In genomic region chr2:3505771-3506170, GRCh38 we compare ENCODE assay signal across 18 cellular contexts. TPM values are rescaled to one million over a fixed set of nuclear protein-coding genes. Genes with fewer than 3 reads are reported as not detected.
A peak's percentile ranks its signal among the peaks of the same experiment; 100 is the strongest.
DNase-seq lines count a peak whose midpoint lies in the region; ATAC-seq and TF ChIP-seq lines count a peak whose summit lies in the region.
"Had no signal": no experiment of that assay in that cellular context is flagged by ENCODE, and none has a peak within 500 bp of the region (broad histone marks: within the 10 kb centered on the region; RNA-seq: fewer than 3 reads in every experiment).

No MANE protein-coding gene starts in this region.

- no peaks in the 10 kb centered on the region for H3K27me3 Mint-ChIP-seq in type B pancreatic cell
- H3K27me3 Mint-ChIP-seq in natural killer cell (ENCODE audit: low read depth in 2 of 2) = no peaks in the 10 kb centered on the region

- H3K9me3 Mint-ChIP-seq in type B pancreatic cell = no peaks in the 10 kb centered on the region
- H3K9me3 Mint-ChIP-seq in natural killer cell = no peaks in the 10 kb centered on the region

- no peak overlapping the region for H3K27ac Mint-ChIP-seq in type B pancreatic cell
- H3K27ac Mint-ChIP-seq in natural killer cell = no peak overlapping the region

- H3K4me3 Mint-ChIP-seq in type B pancreatic cell (no peak overlapping the region), natural killer cell (no peak overlapping the region)

- ATAC-seq in HG03354 (IDR thresholded peaks at IDR 0.05; ENCODE audit: poor library complexity, severe bottlenecking, unreplicated experiment) (no peak), natural killer cell (no peak)
- ATAC-seq: A549 had no signal

- peaks cover 48% of the 10 kb centered on the region for H3K36me3 ChIP-seq in WERI-Rb-1
- H3K36me3 ChIP-seq: breast epithelium had no signal

- H3K4me1 Mint-ChIP-seq in type B pancreatic cell (ENCODE audit: unreplicated experiment) = peaks cover 9% of the 10 kb centered on the region
- H3K4me1 Mint-ChIP-seq in natural killer cell = no peaks in the 10 kb centered on the region

- intact Hi-C loops in natural killer cell (cut with micrococcal nuclease) = no loop called here

- DNase-seq in activated CD8-positive, alpha-beta memory T cell treated with anti-CD3 and anti-CD28 coated beads for 24 hours = peak; percentile 33
- no peak for DNase-seq in activated CD8-positive, alpha-beta memory T cell treated with anti-CD3 and anti-CD28 coated beads, Interleukin-2, amount 50 U/mL, for 4 hours
- DNase-seq in WERI-Rb-1 (peak; percentile 69), iris pigment epithelial cell (ENCODE audit: low read depth) (peak; percentile 50), type B pancreatic cell (ENCODE audit: extremely low spot score, unreplicated experiment) (peak; percentile 24), natural killer cell (no peak)
- no peak for DNase-seq in stimulated activated CD4-positive, alpha-beta T cell treated with anti-CD3 and anti-CD28 coated beads, Interleukin-15, amount 100 ng/mL, for 24 hours
- DNase-seq: activated CD4-positive, alpha-beta T cell treated with anti-CD3 and anti-CD28 coated beads, Interleukin-2, amount 50 U/mL, for 4 hours; activated effector memory CD4-positive, alpha-beta T cell treated with Interleukin-2 at 50 U/mL for 16 hours; COR-L47; left cardiac atrium; NCI-H1105 treated with DMSO at 0.1 percent for 48 hours; NCI-H446 treated with DMSO at 0.1 percent for 48 hours; T-helper 2 cell had no signal

- no peaks in the 10 kb centered on the region for H3K9me3 ChIP-seq in WERI-Rb-1 (ENCODE audit: severe bottlenecking)
- H3K9me3 ChIP-seq: A549, breast epithelium had no signal

- H3K36me3 Mint-ChIP-seq in type B pancreatic cell (peaks cover 59% of the 10 kb centered on the region), natural killer cell (peaks cover 22% of the 10 kb centered on the region)

- H3K27me3 ChIP-seq in WERI-Rb-1 (ENCODE audit: insufficient read depth, low read depth, severe bottlenecking) = no peaks in the 10 kb centered on the region
- H3K27me3 ChIP-seq: breast epithelium had no signal

- peak overlapping the region; percentile 57 for H3K27ac ChIP-seq in WERI-Rb-1
- H3K27ac ChIP-seq: A549, breast epithelium had no signal

- H3K4me3 ChIP-seq in WERI-Rb-1 (ENCODE audit: low read depth, low read length) = peak overlapping the region; percentile 4
- H3K4me3 ChIP-seq: A549, breast epithelium, smooth muscle cell had no signal

- no peak for TF ChIP-seq CTCF in WERI-Rb-1 (IDR thresholded peaks at IDR 0.05; ENCODE audit: low read depth, low read length)
- no peak for TF ChIP-seq CTCF in type B pancreatic cell (conservative IDR thresholded peaks at IDR 0.05)
- TF ChIP-seq CTCF in natural killer cell (IDR thresholded peaks at IDR 0.05) = no peak

RNA-seq across cellular contexts. Expression of gene ADI1, which starts 13.6 kb away (rescaled TPM):
- total RNA-seq in type B pancreatic cell (ENCODE audit: low replicate concordance) = 40.0 and 54.7 TPM in 2 replicates
- total RNA-seq in natural killer cell = 10 to 100 TPM; 15.9 to 23.0 (median 17.4) TPM

RNA-seq across cellular contexts. Expression of gene RNASEH1, which starts 52.4 kb away (rescaled TPM):
- 19.3 and 21.7 TPM in 2 replicates for total RNA-seq in type B pancreatic cell (ENCODE audit: low replicate concordance)
- total RNA-seq in natural killer cell = 10 to 100 TPM; 25.6 to 30.6 (median 26.3) TPM

Comparison
In these comparisons a context has a peak if more than half of its experiments do, and no peak if none do; other contexts are left out.
1. DNase-seq: peak in activated CD8-positive, alpha-beta memory T cell treated with anti-CD3 and anti-CD28 coated beads for 24 hours (single experiment), WERI-Rb-1 (single experiment), iris pigment epithelial cell (single experiment) and type B pancreatic cell (single experiment); none in activated CD8-positive, alpha-beta memory T cell treated with anti-CD3 and anti-CD28 coated beads, Interleukin-2, amount 50 U/mL, for 4 hours (single experiment), stimulated activated CD4-positive, alpha-beta T cell treated with anti-CD3 and anti-CD28 coated beads, Interleukin-15, amount 100 ng/mL, for 24 hours (single experiment) and natural killer cell (single experiment).